1 cellular context compared by ENCODE assay signal in genomic region chr17:29389994-29390855, GRCh38.
TF ChIP-seq lines count a peak whose summit lies in the region.

Gene TAOK1 (plus strand): TSS chr17:29390363. CDS start chr17:29451549, 61,186 bp downstream.

TF ChIP-seq in HepG2, 621 proteins besides CTCF, POLR2A, EP300 and RAD21 (continued from another document and continues in another):
- TF ChIP-seq E2F5 (CRISPR knock-in tag; conservative IDR thresholded peaks at IDR 0.05) (0 out of 2 replicates have a peak, but pooled peaks have one; percentile 24), FOXA3 (CRISPR knock-in tag; IDR thresholded peaks at IDR 0.05) (peak; percentile 44), JUNB (CRISPR knock-in tag; IDR thresholded peaks at IDR 0.05; ENCODE audit: borderline replicate concordance) (no peak; the same call in 1 of the 2 replicates), YEATS2 (CRISPR knock-in tag; IDR thresholded peaks at IDR 0.05; ENCODE audit: borderline replicate concordance) (peak; percentile 91), FOXJ3 (CRISPR knock-in tag; IDR thresholded peaks at IDR 0.05; ENCODE audit: borderline replicate concordance) (no peak), SNAPC2 (CRISPR knock-in tag; IDR thresholded peaks at IDR 0.05) (peak; percentile 88; the same call in 1 of the 2 replicates), SPEN (CRISPR knock-in tag; IDR thresholded peaks at IDR 0.05; ENCODE audit: low read depth) (peak; percentile 90), CEBPZ (IDR thresholded peaks at IDR 0.05; ENCODE audit: low read length) (no peak), ZNF337 (CRISPR knock-in tag; IDR thresholded peaks at IDR 0.05; ENCODE audit: borderline replicate concordance, low read depth) (no peak), NFIB (CRISPR knock-in tag; IDR thresholded peaks at IDR 0.05; ENCODE audit: borderline replicate concordance) (no peak), NFATC3 (CRISPR knock-in tag; IDR thresholded peaks at IDR 0.05) (no peak), MXI1 (IDR thresholded peaks at IDR 0.05; ENCODE audit: borderline replicate concordance, low read depth, low read length) (peak; percentile 96), ATRX (CRISPR knock-in tag; IDR thresholded peaks at IDR 0.05; ENCODE audit: borderline replicate concordance) (no peak), GMEB2 (CRISPR knock-in tag; IDR thresholded peaks at IDR 0.05; ENCODE audit: low read depth) (0 out of 2 replicates have a peak, but pooled peaks have one; percentile 27), SMAD9 (CRISPR knock-in tag; IDR thresholded peaks at IDR 0.05) (no peak), SP2 (CRISPR knock-in tag; IDR thresholded peaks at IDR 0.05) (no peak), MTERF4 (CRISPR knock-in tag; IDR thresholded peaks at IDR 0.05) (peak; percentile 56; the same call in 1 of the 2 replicates), HNRNPH1 (optimal IDR thresholded peaks at IDR 0.05; ENCODE audit: low read depth, low read length) (peak; percentile 94), ZSCAN25 (CRISPR knock-in tag; IDR thresholded peaks at IDR 0.05) (peak; percentile 74), ASH2L (IDR thresholded peaks at IDR 0.05; ENCODE audit: insufficient read length, low read depth, low read length) (peak; percentile 90), PHF5A (CRISPR knock-in tag; IDR thresholded peaks at IDR 0.05; ENCODE audit: low read depth, unreplicated experiment) (peak; percentile 23), THAP7 (CRISPR knock-in tag; IDR thresholded peaks at IDR 0.05) (no peak; the same call in 1 of the 2 replicates), PAXIP1 (CRISPR knock-in tag; conservative IDR thresholded peaks at IDR 0.05) (peak; percentile 52), TBL1XR1 (IDR thresholded peaks at IDR 0.05; ENCODE audit: borderline replicate concordance, low read length, partially characterized antibody) (no peak), ZNF563 (CRISPR knock-in tag; IDR thresholded peaks at IDR 0.05) (peak; percentile 68), ZNF10 (CRISPR knock-in tag; IDR thresholded peaks at IDR 0.05; ENCODE audit: borderline replicate concordance, low read depth) (no peak), SKIL (CRISPR knock-in tag; IDR thresholded peaks at IDR 0.05; ENCODE audit: borderline replicate concordance) (0 out of 2 replicates have a peak, but pooled peaks have one; percentile 52), ZBTB34 (CRISPR knock-in tag; IDR thresholded peaks at IDR 0.05) (0 out of 2 replicates have a peak, but pooled peaks have one; percentile 31), RELA (CRISPR knock-in tag; IDR thresholded peaks at IDR 0.05) (no peak), PCBP1 (IDR thresholded peaks at IDR 0.05; ENCODE audit: borderline replicate concordance, low read depth, low read length) (0 out of 2 replicates have a peak, but pooled peaks have one; percentile 48), ZNF562 (CRISPR knock-in tag; IDR thresholded peaks at IDR 0.05; ENCODE audit: borderline replicate concordance) (no peak), ZNF550 (CRISPR knock-in tag; IDR thresholded peaks at IDR 0.05; ENCODE audit: borderline replicate concordance) (no peak), EED (CRISPR knock-in tag; IDR thresholded peaks at IDR 0.05) (no peak; the same call in 1 of the 2 replicates), ZNF567 (CRISPR knock-in tag; IDR thresholded peaks at IDR 0.05; ENCODE audit: borderline replicate concordance) (no peak), ZFP90 (CRISPR knock-in tag; IDR thresholded peaks at IDR 0.05; ENCODE audit: borderline replicate concordance) (no peak), ZNF572 (CRISPR knock-in tag; IDR thresholded peaks at IDR 0.05) (no peak), NFIC (IDR thresholded peaks at IDR 0.05; ENCODE audit: low read length) (0 out of 2 replicates have a peak, but pooled peaks have one; percentile 27), ZGPAT (CRISPR knock-in tag; IDR thresholded peaks at IDR 0.05) (peak; percentile 59; the same call in 1 of the 2 replicates), ZNF317 (CRISPR knock-in tag; IDR thresholded peaks at IDR 0.05) (no peak; the same call in none of the 2 replicates), GLMP (CRISPR knock-in tag; IDR thresholded peaks at IDR 0.05; ENCODE audit: borderline replicate concordance) (no peak), HNRNPL (IDR thresholded peaks at IDR 0.05; ENCODE audit: low read depth, low read length) (peak; percentile 84), ZNF616 (CRISPR knock-in tag; IDR thresholded peaks at IDR 0.05; ENCODE audit: low read depth) (no peak)
